ENCODE assay signal across 31 cellular contexts in the genomic region with DNA sequence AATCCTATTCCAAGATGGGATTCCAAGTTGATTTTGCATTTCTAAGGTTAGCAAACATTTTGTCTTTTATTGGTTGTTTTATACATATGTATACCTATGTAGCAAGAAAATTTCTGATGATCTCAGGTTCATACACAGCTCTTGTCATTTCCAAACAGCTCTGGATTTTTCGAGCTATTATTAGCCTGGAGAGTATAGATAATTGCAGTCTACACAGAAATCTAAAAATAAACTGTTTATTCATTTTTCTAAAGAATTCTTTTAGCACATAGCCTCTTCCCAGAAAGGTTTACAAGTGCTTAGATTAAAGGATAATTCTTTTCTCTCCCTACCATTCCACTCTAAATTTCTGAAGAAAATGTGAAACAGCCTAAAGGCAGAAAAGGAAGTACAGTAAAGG.
"Had no signal": no experiment of that assay in that cellular context is flagged by ENCODE, and none has a peak within 500 bp of the region (broad histone marks: within the 10 kb centered on the region; RNA-seq: fewer than 3 reads in every experiment).

No MANE protein-coding gene starts in this region.

- H3K9me3 Mint-ChIP-seq: activated CD8-positive, alpha-beta T cell treated with anti-CD3 and anti-CD28 coated beads for 36 hours; activated T-cell treated with anti-CD3 and anti-CD28 coated beads, Interleukin-2, amount 50 U/mL, for 4 hours; activated T-helper 17 cell treated with anti-CD3 and anti-CD28 coated beads, Interleukin-2, amount 50 U/mL, for 72 hours had no signal

- DNase-seq: activated B cell treated with CpG ODN at 0.5 μM for 24 hours; activated CD4-positive, alpha-beta T cell treated with anti-CD3 and anti-CD28 coated beads for 48 hours; activated CD4-positive, alpha-beta T cell treated with anti-CD3 and anti-CD28 coated beads, Interleukin-2, amount 50 U/mL, for 1 hour; activated CD4-positive, alpha-beta T cell treated with anti-CD3 and anti-CD28 coated beads, Interleukin-2, amount 50 U/mL, for 48 hours; activated CD8-positive, alpha-beta memory T cell treated with anti-CD3 and anti-CD28 coated beads for 24 hours; activated CD8-positive, alpha-beta T cell treated with anti-CD3 and anti-CD28 coated beads for 36 hours; activated effector memory CD4-positive, alpha-beta T cell treated with Interleukin-2 at 50 U/mL for 16 hours; activated gamma-delta T cell treated with Interleukin-2 at 50 U/mL for 16 hours; activated naive CD4-positive, alpha-beta T cell treated with anti-CD3 and anti-CD28 coated beads, Interleukin-2, amount 50 U/mL, for 16 hours; activated naive CD4-positive, alpha-beta T cell treated with Interleukin-2 at 50 U/mL for 16 hours; activated T-cell treated with anti-CD3 and anti-CD28 coated beads, Interleukin-2, amount 50 U/mL, for 4 hours; amniotic stem cell; anterior cingulate cortex; body of pancreas; caudate nucleus; cortex of kidney; dermis blood vessel endothelial cell; effector CD4-positive, alpha-beta T cell; effector memory CD8-positive, alpha-beta T cell; esophagus squamous epithelium; foreskin melanocyte; heart right ventricle; T1000; WERI-Rb-1 had no signal

- FAIRE-seq: colon had no signal

- H3K27me3 ChIP-seq: body of pancreas, gastroesophageal sphincter, heart right ventricle had no signal

- H3K4me3 ChIP-seq: body of pancreas, esophagus squamous epithelium, gastroesophageal sphincter, heart right ventricle had no signal

- H3K27ac Mint-ChIP-seq: activated B cell treated with CpG ODN at 0.5 μM for 24 hours; activated CD8-positive, alpha-beta T cell treated with anti-CD3 and anti-CD28 coated beads for 36 hours; activated naive CD8-positive, alpha-beta T cell; activated T-helper 17 cell treated with anti-CD3 and anti-CD28 coated beads, Interleukin-2, amount 50 U/mL, for 72 hours; effector memory CD8-positive, alpha-beta T cell; T-helper 1 cell treated with Interleukin-12 subunit alpha and Interleukin-12 subunit beta and Interleukin-4 antibody, amounts not matched to agents 30 μg/mL and 1 μg/mL, for 36 hours; T-helper 2 cell treated with Interferon-gamma antibody and Interleukin-4, amounts not matched to agents 5 μg/mL and 100 μg/mL, for 36 hours had no signal

- H3K27ac ChIP-seq: body of pancreas, esophagus squamous epithelium, gastroesophageal sphincter, heart right ventricle, WERI-Rb-1 had no signal

- H3K36me3 ChIP-seq: esophagus squamous epithelium, gastroesophageal sphincter, heart right ventricle, WERI-Rb-1 had no signal

- H3K4me1 Mint-ChIP-seq: activated B cell treated with CpG ODN at 0.5 μM for 24 hours; activated T-helper 17 cell treated with anti-CD3 and anti-CD28 coated beads, Interleukin-2, amount 50 U/mL, for 72 hours had no signal

- H3K27me3 Mint-ChIP-seq: activated B cell treated with CpG ODN at 0.5 μM for 24 hours; activated CD8-positive, alpha-beta T cell treated with anti-CD3 and anti-CD28 coated beads for 36 hours; activated T-helper 17 cell treated with anti-CD3 and anti-CD28 coated beads, Interleukin-2, amount 50 U/mL, for 72 hours; effector memory CD8-positive, alpha-beta T cell had no signal

- ATAC-seq: activated CD4-positive, CD25-positive, alpha-beta regulatory T cell treated with anti-CD3 and anti-CD28 coated beads, Interleukin-2, amount 50 U/mL, for 24 hours; activated CD8-positive, alpha-beta T cell treated with anti-CD3 and anti-CD28 coated beads for 36 hours; activated T-cell treated with anti-CD3 and anti-CD28 coated beads, Interleukin-2, amount 50 U/mL, for 4 hours; activated T-helper 17 cell treated with anti-CD3 and anti-CD28 coated beads, Interleukin-2, amount 50 U/mL, for 72 hours; body of pancreas; effector memory CD8-positive, alpha-beta T cell; gastroesophageal sphincter had no signal

- H3K36me3 Mint-ChIP-seq: activated naive CD8-positive, alpha-beta T cell had no signal

- H3K4me1 ChIP-seq: body of pancreas had no signal

- H3K4me3 Mint-ChIP-seq: activated B cell treated with CpG ODN at 0.5 μM for 24 hours; activated CD8-positive, alpha-beta T cell treated with anti-CD3 and anti-CD28 coated beads for 36 hours; activated naive CD8-positive, alpha-beta T cell; activated T-cell treated with anti-CD3 and anti-CD28 coated beads, Interleukin-2, amount 50 U/mL, for 4 hours; activated T-helper 17 cell treated with anti-CD3 and anti-CD28 coated beads, Interleukin-2, amount 50 U/mL, for 72 hours; effector memory CD8-positive, alpha-beta T cell; T-helper 1 cell treated with Interleukin-12 subunit alpha and Interleukin-12 subunit beta and Interleukin-4 antibody, amounts not matched to agents 30 μg/mL and 1 μg/mL, for 36 hours; T-helper 2 cell treated with Interferon-gamma antibody and Interleukin-4, amounts not matched to agents 5 μg/mL and 100 μg/mL, for 36 hours had no signal

- H3K9me3 ChIP-seq: body of pancreas, esophagus squamous epithelium, gastroesophageal sphincter, heart right ventricle had no signal
